ENCODE assay signal across 8 cellular contexts in the genomic region with DNA sequence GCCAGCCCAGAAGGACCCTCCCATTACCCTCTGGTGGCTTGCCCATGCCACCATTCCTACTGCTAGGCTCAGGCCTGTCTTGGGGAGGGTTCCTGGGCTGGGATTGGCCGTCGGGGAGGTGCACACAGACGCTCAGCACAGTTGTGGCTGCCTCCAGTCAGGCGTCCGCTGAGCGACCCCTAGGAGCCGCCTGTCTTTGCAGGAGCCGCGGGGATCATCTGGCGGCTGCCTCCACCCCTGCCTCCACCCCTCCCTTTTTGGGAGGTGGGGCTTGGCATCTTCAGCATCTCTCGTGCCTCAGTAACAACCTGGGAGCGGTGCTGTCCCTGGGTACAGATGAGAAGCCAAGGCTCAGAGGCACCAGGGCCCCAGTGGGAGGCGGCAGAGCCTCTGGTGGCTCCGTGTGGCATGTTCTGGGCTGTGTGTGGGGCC. TPM values are rescaled to one million over a fixed set of nuclear protein-coding genes. Genes with fewer than 3 reads are reported as not detected.
A peak's percentile ranks its signal among the peaks of the same experiment; 100 is the strongest.
DNase-seq lines count a peak whose midpoint lies in the region; ATAC-seq and TF ChIP-seq lines count a peak whose summit lies in the region.

No MANE protein-coding gene starts in this region.

- TF ChIP-seq CTCF in ovary (IDR thresholded peaks at IDR 0.05) (peak in 1 of 3 donors; percentile 9), GM10248 (IDR thresholded peaks at IDR 0.05; ENCODE audit: control extremely low read depth, extremely low read depth, low read depth, missing control alignments) (no peak)

- intact Hi-C loops in ovary (cut with DNase I) = loop anchor here in 1 of 4 donors (5.0 kb wide), 1 partner anchor 34 kb away; no protein-coding TSS in a partner anchor

- 11 to 23% methylated on average over 14 of the region's 14 CpGs for WGBS in esophagus, 2 donors
- WGBS in ovary, 3 donors = 10 to 11% (median 10%) methylated on average over 12 to 14 of the region's 14 CpGs

- peak; percentile 97 for DNase-seq in DMS 273 (lab: John Stamatoyannopoulos, UW; ENCODE audit: unreplicated experiment)
- peak; percentile 88 to 89 for DNase-seq in NCI-H446 (lab: John Stamatoyannopoulos, UW)
- DNase-seq in ovary = peak; percentile 75 to 82 (median 80)
- no peak for DNase-seq in midbrain (lab: John Stamatoyannopoulos, UW)
- no peak for DNase-seq in GM10248 (ENCODE audit: extremely low spot score)

- H3K4me3 ChIP-seq in esophagus (ENCODE audit: low read depth in 1 of 2, low read length in 2 of 2) (no peak overlapping the region), ovary (no peak overlapping the region)

- POLR2A ChIA-PET in GM10248 (lab: Yijun Ruan, JAX) = no interaction called here

- peak overlapping the region; percentile 95 to 98 for H3K27ac ChIP-seq in esophagus (ENCODE audit: low read depth in 2 of 2, low read length in 1 of 2)
- peak overlapping the region; percentile 43 to 71 for H3K27ac ChIP-seq in ovary

- ATAC-seq in GM19395 (IDR thresholded peaks at IDR 0.05; ENCODE audit: unreplicated experiment) = no peak
- ATAC-seq in GM18502 (IDR thresholded peaks at IDR 0.05; ENCODE audit: poor library complexity, unreplicated experiment) = no peak

- H3K36me3 ChIP-seq in esophagus (ENCODE audit: control insufficient read depth in 2 of 2, insufficient read depth in 2 of 2, low read length in 1 of 2) (peaks cover 0 to 2% of the 10 kb centered on the region in 2 donors), ovary (no peaks in the 10 kb centered on the region)

- no peak for TF ChIP-seq POLR2A in ovary (IDR thresholded peaks at IDR 0.05)

- H3K4me1 ChIP-seq in esophagus (ENCODE audit: control insufficient read depth in 2 of 2, insufficient read depth in 2 of 2, low read length in 1 of 2) (peaks cover 37 to 65% of the 10 kb centered on the region in 2 donors), ovary (ENCODE audit: insufficient read depth) (peaks cover 30% of the 10 kb centered on the region)

- CTCF ChIA-PET in GM10248 (lab: Yijun Ruan, JAX) = interaction anchor here (1.0 to 1.3 kb wide), 2 partner anchors 10 to 80 kb away, joined by 3 read pairs; no protein-coding TSS in a partner anchor

- TF ChIP-seq EP300 in ovary (IDR thresholded peaks at IDR 0.05) = no peak

- H3K27me3 ChIP-seq in esophagus (ENCODE audit: control insufficient read depth in 1 of 2, insufficient read depth in 2 of 2, low read length in 2 of 2) = no peaks in the 10 kb centered on the region
- H3K27me3 ChIP-seq in ovary = no peaks in the 10 kb centered on the region

- H3K9me3 ChIP-seq in esophagus (ENCODE audit: control insufficient read depth in 2 of 2, insufficient read depth in 1 of 2, low read depth in 1 of 2, low read length in 1 of 2) = no peaks in the 10 kb centered on the region
- no peaks in the 10 kb centered on the region for H3K9me3 ChIP-seq in ovary

RNA-seq across cellular contexts. Expression of gene RXRA, which starts 39.6 kb away (rescaled TPM):
- polyA plus RNA-seq in esophagus (10 to 100 TPM; 31.4 to 63.4 TPM), ovary (10 to 100 TPM; 12.4 to 53.2 TPM)
- total RNA-seq in ovary = 10 to 100 TPM; 23.0 to 82.2 (median 71.8) TPM

Comparison
In these comparisons a context has a peak if more than half of its experiments do, and no peak if none do; other contexts are left out.
1. DNase-seq: peak in DMS 273 (single experiment), NCI-H446 (2 of 2) and ovary (5 of 5); none in midbrain (single experiment) and GM10248 (single experiment).